8 cellular contexts compared by ENCODE assay signal in genomic region chr22:41301085-41302015, GRCh38. TPM values are rescaled to one million over a fixed set of nuclear protein-coding genes. Genes with fewer than 3 reads are reported as not detected.
DNase-seq lines count a peak whose midpoint lies in the region; ATAC-seq and TF ChIP-seq lines count a peak whose summit lies in the region.

Gene ZC3H7B, plus strand, starts transcription at chr22:41301525. Its CDS starts 19,136 bp downstream, at chr22:41320661.

- TF ChIP-seq POLR2A in spleen (IDR thresholded peaks at IDR 0.05) = peak in 1 of 3 donors; percentile 38

- peak within 1 kb of the TSS; percentile 98 for H3K4me3 ChIP-seq in A673 (ENCODE audit: low read depth, low read length, poor library complexity, severe bottlenecking)
- peak within 1 kb of the TSS; percentile 93 for H3K4me3 ChIP-seq in WI38 (ENCODE audit: low read depth, low read length)
- H3K4me3 ChIP-seq in mammary epithelial cell (replicated peaks in 1 of 3; ENCODE audit: insufficient read depth in 1 of 3, low read depth in 2 of 3, low read length in 3 of 3) = peak within 1 kb of the TSS; percentile 82 to 90 (median 86)
- peak within 1 kb of the TSS; percentile 72 to 99 (median 88) for H3K4me3 ChIP-seq in spleen

- no TSS peak for BruUV-seq in A673 (replicated peaks; lab: Mats Ljungman, UMichigan)
- BruUV-seq in mammary epithelial cell (replicated peaks; lab: Mats Ljungman, UMichigan) = TSS peak; percentile 34

- peak within 1 kb of the TSS; percentile 67 for H3K4me2 ChIP-seq in mammary epithelial cell (ENCODE audit: insufficient read depth, low read depth, low read length)

- intact Hi-C loops in A673 (cut with micrococcal nuclease; ENCODE audit: unreplicated experiment) = no loop called here
- intact Hi-C loops in mammary epithelial cell (cut with micrococcal nuclease) = loop anchor here (1.0 to 5.0 kb wide), 5 partner anchors 21 to 146 kb away; partner anchors contain the start of genes TEF and TOB2
- intact Hi-C loops in spleen (cut with DNase I; ENCODE audit: low total_unique reads) = no loop called here

- H3K4me1 Mint-ChIP-seq in immature natural killer cell = peaks cover 27 to 35% of the 10 kb centered on the region in 2 donors

- peaks cover 0 to 3% (median 2%) of the 10 kb centered on the region in 3 donors for H3K27me3 Mint-ChIP-seq in immature natural killer cell (ENCODE audit: low read depth in 3 of 3)

- ATAC-seq in GM18520 (IDR thresholded peaks at IDR 0.05; ENCODE audit: unreplicated experiment) (peak; percentile 85), HG03064 (IDR thresholded peaks at IDR 0.05; ENCODE audit: low read depth, unreplicated experiment) (peak; percentile 61)

- POLR2A ChIA-PET in A673 (lab: Charles Lee; ENCODE audit: low non-redundant PET) = interaction anchor here (0.5 to 0.7 kb wide), 6 partner anchors 81 to 1765 kb away, joined by 3 to 10 read pairs (median 4); partner anchors contain the start of gene TOB2

- H3K27ac ChIP-seq in A673 (ENCODE audit: low read depth, low read length, poor library complexity, severe bottlenecking) (peak within 1 kb of the TSS; percentile 97), mammary epithelial cell (ENCODE audit: insufficient read depth, low read depth, low read length) (peak within 1 kb of the TSS; percentile 75), spleen (peak within 1 kb of the TSS; percentile 84 to 92 (median 90))

- dilution Hi-C loops in mammary epithelial cell (cut with HindIII; ENCODE audit: low sequenced_read_pairs) = loop anchor here (5.0 to 10.0 kb wide), 2 partner anchors 61 to 97 kb away; partner anchors contain the start of gene L3MBTL2

- H3K9me3 Mint-ChIP-seq in immature natural killer cell = no peaks in the 10 kb centered on the region

- peak; percentile 57 for TF ChIP-seq CTCF in A673 (conservative IDR thresholded peaks at IDR 0.05; ENCODE audit: low read depth, low read length)
- peak; percentile 46 for TF ChIP-seq CTCF in WI38 (IDR thresholded peaks at IDR 0.05; ENCODE audit: low read depth, low read length)
- TF ChIP-seq CTCF in mammary epithelial cell (conservative IDR thresholded peaks at IDR 0.05 in 1 of 2, IDR thresholded peaks at IDR 0.05 in 1 of 2; ENCODE audit: extremely low read depth in 1 of 2, insufficient read depth in 1 of 2, low read depth in 1 of 2, low read length in 2 of 2) = peak in 1 of 2 donors; percentile 70
- TF ChIP-seq CTCF in spleen (IDR thresholded peaks at IDR 0.05 in 8 of 11, conservative IDR thresholded peaks at IDR 0.05 in 3 of 11) = peak in 10 of 11 experiments; percentile 31 to 85 (median 62)

- H3K4me3 Mint-ChIP-seq in immature natural killer cell = peak within 1 kb of the TSS; percentile 78 to 89 (median 84)

- H3K9me3 ChIP-seq in A673 (ENCODE audit: low read depth, low read length, poor library complexity, severe bottlenecking) (no peaks in the 10 kb centered on the region), mammary epithelial cell (replicated peaks; ENCODE audit: insufficient read depth, low read length) (no peaks in the 10 kb centered on the region), spleen (no peaks in the 10 kb centered on the region)

- peak within 1 kb of the TSS; percentile 78 for H3K9ac ChIP-seq in mammary epithelial cell (ENCODE audit: insufficient read depth, low read length)

- H3K27ac Mint-ChIP-seq in immature natural killer cell = peak within 1 kb of the TSS; percentile 76 to 96 (median 94)

- peaks cover 56% of the 10 kb centered on the region for H3K79me2 ChIP-seq in mammary epithelial cell (ENCODE audit: insufficient read depth, low read length)

- no peaks in the 10 kb centered on the region for H3K27me3 ChIP-seq in A673 (replicated peaks; ENCODE audit: insufficient read depth, low read depth, low read length, poor library complexity)
- no peaks in the 10 kb centered on the region for H3K27me3 ChIP-seq in mammary epithelial cell (ENCODE audit: insufficient read depth, low read length)
- H3K27me3 ChIP-seq in spleen (replicated peaks in 1 of 7) = no peaks in the 10 kb centered on the region

- in situ Hi-C loops in mammary epithelial cell (cut with MboI; ENCODE audit: low sequenced_read_pairs in 2 of 2) = no loop called here

- CTCF ChIA-PET in A673 (lab: Charles Lee) = interaction anchor here (0.6 kb wide), 1 partner anchor 378 kb away, joined by 3 read pairs; no protein-coding TSS in a partner anchor
- CTCF ChIA-PET in mammary epithelial cell (lab: Charles Lee; ENCODE audit: low non-redundant PET) = interaction anchor here (0.6 to 1.1 kb wide), 4 partner anchors 22 to 226 kb away, joined by 4 to 6 read pairs (median 5); no protein-coding TSS in a partner anchor

- no peaks in the 10 kb centered on the region for H4K20me1 ChIP-seq in mammary epithelial cell (ENCODE audit: insufficient read depth, low read length)

- DNase-seq in A673 (ENCODE audit: low spot score) (peak; percentile 90), NCI-H2171 (lab: John Stamatoyannopoulos, UW) (peak; percentile 91), mammary epithelial cell (peak; percentile 80), immature natural killer cell (peak; percentile 74 to 81 (median 78)), spleen (peak; percentile 96)

- H3K4me1 ChIP-seq in A673 (ENCODE audit: insufficient read depth, low read length, poor library complexity, severe bottlenecking) = peaks cover 19% of the 10 kb centered on the region
- H3K4me1 ChIP-seq in mammary epithelial cell (ENCODE audit: insufficient read depth, low read length) = peaks cover 21% of the 10 kb centered on the region
- peaks cover 6 to 52% (median 35%) of the 10 kb centered on the region in 6 donors for H3K4me1 ChIP-seq in spleen

- no peaks in the 10 kb centered on the region for H3K36me3 Mint-ChIP-seq in immature natural killer cell

- under 1% methylated on average over 62 of the region's 74 CpGs for WGBS in mammary epithelial cell (ENCODE audit: low coverage, missing lambda C conversion rate)
- WGBS in spleen, 5 donors = 0 to 1% (median 0%) methylated on average over 29 to 74 of the region's 74 CpGs

- peak within 1 kb of the TSS; percentile 85 for H2AFZ ChIP-seq in mammary epithelial cell (ENCODE audit: low read depth, low read length)

- H3K36me3 ChIP-seq in A673 (ENCODE audit: insufficient read depth, low read length, poor library complexity, severe bottlenecking) = no peaks in the 10 kb centered on the region
- no peaks in the 10 kb centered on the region for H3K36me3 ChIP-seq in mammary epithelial cell (ENCODE audit: insufficient read depth, low read length)
- peaks cover 0 to 18% (median 0%) of the 10 kb centered on the region in 6 donors for H3K36me3 ChIP-seq in spleen

RNA-seq across cellular contexts. Expression of gene ZC3H7B, which starts in this region (rescaled TPM):
- total RNA-seq in A673 (2021) = 83.9 and 90.4 TPM in 2 replicates
- total RNA-seq in mammary epithelial cell = 10 to 100 TPM; 30.0 to 62.9 TPM
- 26.3 TPM for polyA plus RNA-seq in mammary epithelial cell
- polyA minus RNA-seq in mammary epithelial cell = 39.8 TPM
- polyA plus RNA-seq in immature natural killer cell = 1 to 10 TPM in 1 of 3 donors, under 1 TPM in 1, not detected in 1; 0.33 to 2.4 TPM
- 10 to 100 TPM; 38.7 to 59.1 (median 53.7) TPM for total RNA-seq in spleen
- polyA plus RNA-seq in spleen = 10 to 100 TPM; 10.5 to 34.2 (median 11.8) TPM

Comparison
In these comparisons a context has a peak if more than half of its experiments do, and no peak if none do; other contexts are left out.
1. Peak in every context shown above with its lines: DNase-seq, ATAC-seq, H3K4me3 ChIP-seq and H3K27ac ChIP-seq.